ENCODE assay signal across 1 cellular context in the genomic region with DNA sequence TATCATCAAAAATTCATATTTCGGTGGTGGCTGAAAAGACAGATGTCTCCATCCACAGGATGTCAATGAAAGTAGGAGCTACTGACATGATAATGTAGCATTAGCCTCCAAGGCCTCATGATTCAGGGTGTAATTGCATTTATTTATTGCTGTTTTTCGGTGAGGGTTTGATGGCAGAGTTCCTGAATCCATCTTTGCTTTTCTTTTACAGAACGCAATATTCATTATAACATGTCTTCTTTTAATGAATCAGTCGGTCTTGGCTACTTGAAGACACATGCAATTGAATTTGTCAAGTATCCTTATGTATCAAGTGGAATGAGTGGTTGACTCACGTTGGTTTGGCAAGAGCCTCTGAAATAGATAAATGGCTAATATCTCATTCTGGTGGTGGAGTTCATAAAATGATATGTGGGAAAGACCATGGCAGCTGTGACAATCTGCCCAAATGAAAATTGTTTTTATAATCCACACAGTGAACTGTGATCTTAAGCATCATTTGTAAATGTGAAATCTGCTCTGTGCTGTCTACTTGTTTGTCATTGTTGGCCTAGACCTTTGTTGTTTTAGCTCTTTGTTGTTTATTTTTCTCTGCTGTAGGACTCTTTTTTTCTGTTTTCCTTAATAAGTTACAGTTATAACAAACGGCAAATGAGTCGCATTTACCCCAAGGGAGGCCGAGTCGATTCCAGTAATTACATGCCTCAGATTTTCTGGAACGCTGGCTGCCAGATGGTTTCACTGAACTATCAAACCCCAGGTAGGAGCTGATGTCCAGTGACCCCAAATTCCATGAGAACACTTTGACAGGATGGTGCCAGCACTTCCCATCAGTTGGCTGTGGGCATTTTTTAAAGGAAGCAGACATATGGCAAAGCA.
TF ChIP-seq lines count a peak whose summit lies in the region.

No MANE protein-coding gene starts in this region.

TF ChIP-seq in SK-N-SH treated with all-trans-retinoic acid at 6 μM for 48 hours, 23 proteins besides CTCF, POLR2A, EP300 and RAD21 (continued from another document):
- TF ChIP-seq TSHZ2 (CRISPR knock-in tag; IDR thresholded peaks at IDR 0.05) (no peak), GLIS3 (CRISPR knock-in tag; IDR thresholded peaks at IDR 0.05) (no peak)
TF ChIP-seq in SK-N-SH treated with all-trans-retinoic acid at 6 μM for 48 hours: peak in this region for 5.
